In the genomic region with DNA sequence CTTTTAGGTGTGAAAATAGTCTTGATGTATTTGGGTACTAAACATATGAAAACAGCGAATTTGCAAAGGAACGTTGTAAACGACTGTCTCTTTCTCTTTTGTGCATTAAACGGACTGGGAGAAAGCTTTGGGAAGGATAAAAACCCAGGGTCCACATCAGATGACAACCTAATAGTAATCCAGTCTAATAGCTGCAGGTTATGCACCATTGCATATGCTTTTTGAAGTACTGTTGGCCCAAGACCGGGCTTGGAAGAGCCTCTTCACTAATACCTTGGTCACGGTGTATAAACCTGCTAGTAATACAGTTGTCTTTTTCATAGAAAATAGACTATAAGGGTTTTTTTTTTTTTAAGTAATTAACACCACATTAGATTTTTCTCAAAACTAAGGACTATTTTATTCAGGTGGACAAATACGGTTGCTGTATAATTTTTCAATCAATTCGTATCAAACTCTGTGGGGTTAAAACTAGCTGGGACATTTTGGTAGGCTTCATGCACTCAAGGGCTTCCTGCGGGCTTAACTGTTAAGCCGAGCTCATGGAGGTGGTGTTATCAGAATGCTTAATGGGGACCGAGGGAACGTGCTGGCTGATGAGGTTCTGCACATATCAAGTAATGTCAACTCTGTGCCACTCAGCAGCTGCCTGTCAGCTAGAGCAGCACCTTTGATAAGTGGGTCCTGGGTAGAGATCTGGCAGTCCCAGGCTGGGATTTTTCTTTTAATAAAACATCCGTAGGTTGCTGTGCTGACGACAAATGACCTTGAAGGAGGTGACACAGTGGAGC, we compare ENCODE assay signal across 1 cellular context.
TF ChIP-seq lines count a peak whose summit lies in the region.

No MANE protein-coding gene starts in this region.

TF ChIP-seq in H1, 55 proteins besides CTCF, POLR2A, EP300 and RAD21:
- TF ChIP-seq ASH2L (IDR thresholded peaks at IDR 0.05; ENCODE audit: low read length) (peak; percentile 29), TCF12 (IDR thresholded peaks at IDR 0.05; ENCODE audit: low read depth, low read length) (no peak)
